ENCODE assay signal across 1 cellular context in genomic region chr19:30690935-30691505, GRCh38.
TF ChIP-seq lines count a peak whose summit lies in the region.

No MANE protein-coding gene starts in this region.

TF ChIP-seq in WTC11, 78 proteins besides CTCF, POLR2A, EP300 and RAD21 (continued from another document):
- TF ChIP-seq ZNF512 (CRISPR knock-in tag; IDR thresholded peaks at IDR 0.05; ENCODE audit: borderline replicate concordance) (no peak), NR1H2 (CRISPR knock-in tag; IDR thresholded peaks at IDR 0.05) (no peak)
